8 cellular contexts compared by ENCODE assay signal in the genomic region with DNA sequence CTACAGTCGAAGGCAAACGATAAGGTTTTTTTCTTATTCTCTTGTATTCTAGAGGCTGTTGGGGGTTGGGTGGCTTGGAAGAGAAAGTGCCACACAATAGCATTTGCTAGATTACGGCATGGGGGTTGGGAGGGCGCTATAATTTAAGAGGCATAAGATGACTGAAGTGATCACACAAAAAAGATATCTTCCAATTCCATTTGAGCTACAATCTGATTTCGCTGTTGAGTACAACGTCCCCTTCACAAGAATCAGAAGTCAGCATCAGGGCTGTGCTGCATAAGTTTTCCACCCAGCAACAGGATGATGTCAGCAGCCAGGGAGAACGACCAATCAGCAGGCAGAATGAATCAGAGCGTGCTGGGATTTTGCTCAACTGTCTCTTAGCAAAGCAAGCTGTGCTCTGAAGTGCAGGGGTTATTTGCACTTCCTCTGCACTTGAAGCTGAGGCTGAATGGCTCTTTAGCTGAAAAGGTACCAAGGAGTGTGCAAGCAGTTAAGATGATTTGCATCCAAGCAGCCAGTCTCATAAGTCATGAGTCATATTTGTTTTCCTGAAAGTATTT. TPM values are rescaled to one million over a fixed set of nuclear protein-coding genes. Genes with fewer than 3 reads are reported as not detected.
DNase-seq lines count a peak whose midpoint lies in the region; ATAC-seq lines count a peak whose summit lies in the region.

No MANE protein-coding gene starts in this region.

- no peaks in the 10 kb centered on the region for H3K9me3 Mint-ChIP-seq in activated CD8-positive, alpha-beta T cell treated with anti-CD3 and anti-CD28 coated beads, Interleukin-2, amount 10 ng/mL, durations not matched to agents 7 days and 5 days (ENCODE audit: insufficient read depth)

- H3K4me3 ChIP-seq in effector memory CD4-positive, alpha-beta T cell (ENCODE audit: insufficient read depth, low read depth, low read length, poor library complexity, severe bottlenecking) = peak overlapping the region; percentile 54

- no peaks in the 10 kb centered on the region for H3K27me3 ChIP-seq in effector memory CD4-positive, alpha-beta T cell (replicated peaks; ENCODE audit: control insufficient read depth, insufficient read depth, low read length, poor library complexity, severe bottlenecking)

- no peaks in the 10 kb centered on the region for H3K9me3 ChIP-seq in effector memory CD4-positive, alpha-beta T cell (ENCODE audit: control insufficient read depth, low read length)

- peaks cover 42% of the 10 kb centered on the region for H3K4me1 Mint-ChIP-seq in activated CD8-positive, alpha-beta T cell treated with anti-CD3 and anti-CD28 coated beads, Interleukin-2, amount 10 ng/mL, durations not matched to agents 7 days and 5 days (ENCODE audit: low read depth)

- H3K36me3 Mint-ChIP-seq in activated CD8-positive, alpha-beta T cell treated with anti-CD3 and anti-CD28 coated beads, Interleukin-2, amount 10 ng/mL, durations not matched to agents 7 days and 5 days (ENCODE audit: low read depth) = peaks cover 2% of the 10 kb centered on the region

- peak overlapping the region; percentile 79 for H3K27ac Mint-ChIP-seq in activated CD8-positive, alpha-beta T cell treated with anti-CD3 and anti-CD28 coated beads, Interleukin-2, amount 10 ng/mL, durations not matched to agents 7 days and 5 days

- H3K4me3 Mint-ChIP-seq in activated CD8-positive, alpha-beta T cell treated with anti-CD3 and anti-CD28 coated beads, Interleukin-2, amount 10 ng/mL, durations not matched to agents 7 days and 5 days = peak overlapping the region; percentile 76

- no peaks in the 10 kb centered on the region for H3K36me3 ChIP-seq in effector memory CD4-positive, alpha-beta T cell (ENCODE audit: control insufficient read depth, insufficient read depth, low read length)

- CTCF ChIA-PET in activated CD8-positive, alpha-beta T cell treated with anti-CD3 and anti-CD28 coated beads, Interleukin-2, amount 10 ng/mL, durations not matched to agents 7 days and 5 days (lab: Charles Lee) = interaction anchor here (0.6 to 3.9 kb wide), 17 partner anchors 9 to 510 kb away, joined by 3 to 45 read pairs (median 4); a partner anchor contains a TSS

- DNase-seq in Ammon's horn (ENCODE audit: low spot score) (peak; percentile 97), GM19240 (ENCODE audit: insufficient read length, low spot score) (peak; percentile 44), NCI-H748 (lab: John Stamatoyannopoulos, UW; ENCODE audit: unreplicated experiment) (peak; percentile 84), medulla oblongata (ENCODE audit: extremely low spot score) (peak; percentile 98)
- DNase-seq in activated CD8-positive, alpha-beta T cell treated with anti-CD3 and anti-CD28 coated beads, Interleukin-2, amount 10 ng/mL, durations not matched to agents 7 days and 5 days = peak; percentile 91
- peak; percentile 47 to 68 (median 66) for DNase-seq in effector memory CD4-positive, alpha-beta T cell
- DNase-seq in stimulated activated CD4-positive, alpha-beta T cell treated with anti-CD3 and anti-CD28 coated beads, TNF-alpha, amount 100 ng/mL, for 4 hours (ENCODE audit: low read depth in 3 of 3) = peak; percentile 26 to 67 (median 58)

- H3K4me1 ChIP-seq in effector memory CD4-positive, alpha-beta T cell (ENCODE audit: control insufficient read depth, insufficient read depth, low read length, poor library complexity, severe bottlenecking) = peaks cover 31% of the 10 kb centered on the region

- ATAC-seq in HG03442 (IDR thresholded peaks at IDR 0.05; ENCODE audit: unreplicated experiment) = peak; percentile 98
- ATAC-seq in activated CD8-positive, alpha-beta T cell treated with anti-CD3 and anti-CD28 coated beads, Interleukin-2, amount 10 ng/mL, durations not matched to agents 7 days and 5 days = peak; percentile 100

- peak overlapping the region; percentile 62 for H3K27ac ChIP-seq in effector memory CD4-positive, alpha-beta T cell (ENCODE audit: insufficient read depth, low read length, poor library complexity, severe bottlenecking)

- H3K27me3 Mint-ChIP-seq in activated CD8-positive, alpha-beta T cell treated with anti-CD3 and anti-CD28 coated beads, Interleukin-2, amount 10 ng/mL, durations not matched to agents 7 days and 5 days (ENCODE audit: low read depth) = peaks cover 2% of the 10 kb centered on the region

- POLR2A ChIA-PET in activated CD8-positive, alpha-beta T cell treated with anti-CD3 and anti-CD28 coated beads, Interleukin-2, amount 10 ng/mL, durations not matched to agents 7 days and 5 days (lab: Charles Lee) = interaction anchor here (0.6 to 5.9 kb wide), 6 partner anchors 11 to 536 kb away, joined by 3 to 72 read pairs (median 4); a partner anchor contains a TSS

RNA-seq across cellular contexts. Expression of a gene that starts 23.2 kb away (rescaled TPM):
- 10 to 100 TPM; 29.1 to 31.5 TPM for total RNA-seq in activated CD8-positive, alpha-beta T cell treated with anti-CD3 and anti-CD28 coated beads, Interleukin-2, amount 10 ng/mL, durations not matched to agents 7 days and 5 days

Comparison
In these comparisons a context has a peak if more than half of its experiments do, and no peak if none do; other contexts are left out.
1. Peak in every context shown above with its lines: DNase-seq, ATAC-seq, H3K4me3 ChIP-seq and H3K27ac ChIP-seq.
2. DNase-seq: peak in every context shown above with its lines; median percentile 98 in medulla oblongata; 97 in Ammon's horn; 91 in activated CD8-positive, alpha-beta T cell treated with anti-CD3 and anti-CD28 coated beads, Interleukin-2, amount 10 ng/mL, durations not matched to agents 7 days and 5 days; 84 in NCI-H748; 66 in effector memory CD4-positive, alpha-beta T cell; 58 in stimulated activated CD4-positive, alpha-beta T cell treated with anti-CD3 and anti-CD28 coated beads, TNF-alpha, amount 100 ng/mL, for 4 hours; 44 in GM19240.